Comparison of ENCODE assay signal across 1 cellular context in genomic region chr18:9855686-9856085, GRCh38.
TF ChIP-seq lines count a peak whose summit lies in the region.

No MANE protein-coding gene starts in this region.

TF ChIP-seq in IMR-90, 13 proteins besides CTCF, POLR2A, EP300 and RAD21:
- TF ChIP-seq NFE2L2 (IDR thresholded peaks at IDR 0.05; ENCODE audit: low read depth, low read length) = no peak
- TF ChIP-seq USF2 (IDR thresholded peaks at IDR 0.05; ENCODE audit: low read depth, low read length) = no peak
- TF ChIP-seq MAZ (IDR thresholded peaks at IDR 0.05; ENCODE audit: borderline replicate concordance, low read depth, low read length) = no peak
- TF ChIP-seq FOS (IDR thresholded peaks at IDR 0.05; ENCODE audit: low read depth, low read length) = no peak
- no peak for TF ChIP-seq SMC3 (IDR thresholded peaks at IDR 0.05; ENCODE audit: low read depth, low read length)
- no peak for TF ChIP-seq RFX5 (IDR thresholded peaks at IDR 0.05; ENCODE audit: low read depth, low read length)
- no peak for TF ChIP-seq MXI1 (IDR thresholded peaks at IDR 0.05; ENCODE audit: borderline replicate concordance, low read depth, low read length)
- no peak for TF ChIP-seq BHLHE40 (IDR thresholded peaks at IDR 0.05; ENCODE audit: low read depth, low read length)
- no peak for TF ChIP-seq ELK1 (IDR thresholded peaks at IDR 0.05; ENCODE audit: borderline replicate concordance, low read depth, low read length)
- no peak for TF ChIP-seq CEBPB (IDR thresholded peaks at IDR 0.05; ENCODE audit: low read depth, low read length)
- TF ChIP-seq MAFK (IDR thresholded peaks at IDR 0.05; ENCODE audit: low read depth, low read length) = no peak
- no peak for TF ChIP-seq CHD1 (IDR thresholded peaks at IDR 0.05; ENCODE audit: low read depth, low read length)
- no peak for TF ChIP-seq RCOR1 (IDR thresholded peaks at IDR 0.05; ENCODE audit: insufficient replicate concordance, low read length)
